ENCODE assay signal across 1 cellular context in the genomic region with DNA sequence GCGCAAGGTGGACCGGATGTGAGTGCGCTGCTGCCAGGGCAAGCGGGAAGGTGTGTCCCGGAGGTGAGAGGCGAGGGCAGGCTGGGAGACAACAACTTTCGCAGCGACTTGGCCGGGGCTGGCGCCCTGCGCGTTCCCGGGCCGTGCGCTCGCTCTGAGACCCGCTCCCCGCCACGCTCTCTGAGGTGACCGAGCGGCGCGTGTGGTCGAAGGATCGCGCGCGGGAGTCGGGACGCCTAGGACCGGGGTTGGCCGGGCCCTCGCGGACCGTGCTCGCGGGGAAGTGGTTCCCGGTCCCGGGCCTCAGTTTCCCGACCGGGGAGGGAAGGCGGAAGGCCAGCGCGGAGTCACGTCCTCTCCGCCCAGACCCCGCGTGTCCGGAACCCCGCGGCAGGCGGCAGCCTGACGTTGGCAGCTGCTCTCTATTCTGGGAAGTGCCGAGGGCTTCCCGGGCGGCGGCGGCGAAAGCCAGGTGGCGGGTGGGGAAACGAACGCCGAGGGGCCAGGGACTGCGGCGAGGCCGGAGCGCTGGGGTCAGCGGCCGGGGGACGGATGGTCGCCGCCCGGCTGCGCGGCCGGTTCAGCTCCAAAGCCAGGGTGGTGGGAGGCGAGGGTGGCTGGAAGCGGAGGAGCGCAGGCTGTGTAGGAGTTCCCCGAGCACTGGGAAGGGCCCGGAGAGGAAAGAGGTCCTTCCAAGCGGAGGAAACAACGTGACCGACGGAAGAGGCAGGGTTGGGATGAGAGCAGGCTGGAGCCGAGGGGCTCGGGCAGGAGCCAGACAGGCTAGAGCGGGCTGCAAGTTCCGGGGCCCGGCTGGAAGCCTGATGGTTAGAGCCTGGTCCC.
TF ChIP-seq lines count a peak whose summit lies in the region.

No MANE protein-coding gene starts in this region.

TF ChIP-seq in K562, 482 proteins besides CTCF, POLR2A, EP300 and RAD21 (continued from another document and continues in another):
- TF ChIP-seq, protein P1, sequence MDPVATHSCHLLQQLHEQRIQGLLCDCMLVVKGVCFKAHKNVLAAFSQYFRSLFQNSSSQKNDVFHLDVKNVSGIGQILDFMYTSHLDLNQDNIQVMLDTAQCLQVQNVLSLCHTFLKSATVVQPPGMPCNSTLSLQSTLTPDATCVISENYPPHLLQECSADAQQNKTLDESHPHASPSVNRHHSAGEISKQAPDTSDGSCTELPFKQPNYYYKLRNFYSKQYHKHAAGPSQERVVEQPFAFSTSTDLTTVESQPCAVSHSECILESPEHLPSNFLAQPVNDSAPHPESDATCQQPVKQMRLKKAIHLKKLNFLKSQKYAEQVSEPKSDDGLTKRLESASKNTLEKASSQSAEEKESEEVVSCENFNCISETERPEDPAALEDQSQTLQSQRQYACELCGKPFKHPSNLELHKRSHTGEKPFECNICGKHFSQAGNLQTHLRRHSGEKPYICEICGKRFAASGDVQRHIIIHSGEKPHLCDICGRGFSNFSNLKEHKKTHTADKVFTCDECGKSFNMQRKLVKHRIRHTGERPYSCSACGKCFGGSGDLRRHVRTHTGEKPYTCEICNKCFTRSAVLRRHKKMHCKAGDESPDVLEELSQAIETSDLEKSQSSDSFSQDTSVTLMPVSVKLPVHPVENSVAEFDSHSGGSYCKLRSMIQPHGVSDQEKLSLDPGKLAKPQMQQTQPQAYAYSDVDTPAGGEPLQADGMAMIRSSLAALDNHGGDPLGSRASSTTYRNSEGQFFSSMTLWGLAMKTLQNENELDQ (CRISPR knock-in tag; IDR thresholded peaks at IDR 0.05; ENCODE audit: borderline replicate concordance) = no peak
- TF ChIP-seq HMGXB4 (CRISPR knock-in tag; IDR thresholded peaks at IDR 0.05) (0 out of 2 replicates have a peak, but pooled peaks have one; percentile 38), SMAD1 (IDR thresholded peaks at IDR 0.05; ENCODE audit: low read depth, low read length, partially characterized antibody) (no peak), HDAC1 (IDR thresholded peaks at IDR 0.05) (peak in 1 of 2 experiments; percentile 48; a peak in 1 of 4 replicates), SUPT5H (IDR thresholded peaks at IDR 0.05) (no peak), ZNF174 (CRISPR knock-in tag; IDR thresholded peaks at IDR 0.05) (no peak), DIDO1 (tag; IDR thresholded peaks at IDR 0.05; ENCODE audit: low read depth) (no peak), GTF2B (IDR thresholded peaks at IDR 0.05; ENCODE audit: extremely low read depth, insufficient read length) (no peak), ZNF212 (CRISPR knock-in tag; IDR thresholded peaks at IDR 0.05) (no peak), ILF3 (IDR thresholded peaks at IDR 0.05; ENCODE audit: borderline replicate concordance) (no peak), MTA1 (IDR thresholded peaks at IDR 0.05; ENCODE audit: borderline replicate concordance) (no peak), POLR3A (IDR thresholded peaks at IDR 0.05; ENCODE audit: borderline replicate concordance, extremely low read depth, insufficient read depth, insufficient read length) (no peak), ZNF140 (CRISPR knock-in tag; IDR thresholded peaks at IDR 0.05) (no peak), GTF2E2 (tag; IDR thresholded peaks at IDR 0.05) (no peak), HIVEP1 (CRISPR knock-in tag; IDR thresholded peaks at IDR 0.05) (no peak), SRSF3 (IDR thresholded peaks at IDR 0.05; ENCODE audit: insufficient read depth, low read length) (no peak), U2AF1 (optimal IDR thresholded peaks at IDR 0.05; ENCODE audit: low read depth, low read length) (peak; percentile 63), CLOCK (CRISPR knock-in tag; IDR thresholded peaks at IDR 0.05; ENCODE audit: borderline replicate concordance) (no peak), THRAP3 (IDR thresholded peaks at IDR 0.05; ENCODE audit: borderline replicate concordance) (no peak), SLC30A9 (CRISPR knock-in tag; IDR thresholded peaks at IDR 0.05) (no peak), ZNF764 (CRISPR knock-in tag; IDR thresholded peaks at IDR 0.05; ENCODE audit: low read depth) (no peak)
- TF ChIP-seq, protein P2, sequence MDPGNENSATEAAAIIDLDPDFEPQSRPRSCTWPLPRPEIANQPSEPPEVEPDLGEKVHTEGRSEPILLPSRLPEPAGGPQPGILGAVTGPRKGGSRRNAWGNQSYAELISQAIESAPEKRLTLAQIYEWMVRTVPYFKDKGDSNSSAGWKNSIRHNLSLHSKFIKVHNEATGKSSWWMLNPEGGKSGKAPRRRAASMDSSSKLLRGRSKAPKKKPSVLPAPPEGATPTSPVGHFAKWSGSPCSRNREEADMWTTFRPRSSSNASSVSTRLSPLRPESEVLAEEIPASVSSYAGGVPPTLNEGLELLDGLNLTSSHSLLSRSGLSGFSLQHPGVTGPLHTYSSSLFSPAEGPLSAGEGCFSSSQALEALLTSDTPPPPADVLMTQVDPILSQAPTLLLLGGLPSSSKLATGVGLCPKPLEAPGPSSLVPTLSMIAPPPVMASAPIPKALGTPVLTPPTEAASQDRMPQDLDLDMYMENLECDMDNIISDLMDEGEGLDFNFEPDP (CRISPR knock-in tag; IDR thresholded peaks at IDR 0.05) = no peak; the same call in 1 of the 2 replicates
- TF ChIP-seq, protein P3, sequence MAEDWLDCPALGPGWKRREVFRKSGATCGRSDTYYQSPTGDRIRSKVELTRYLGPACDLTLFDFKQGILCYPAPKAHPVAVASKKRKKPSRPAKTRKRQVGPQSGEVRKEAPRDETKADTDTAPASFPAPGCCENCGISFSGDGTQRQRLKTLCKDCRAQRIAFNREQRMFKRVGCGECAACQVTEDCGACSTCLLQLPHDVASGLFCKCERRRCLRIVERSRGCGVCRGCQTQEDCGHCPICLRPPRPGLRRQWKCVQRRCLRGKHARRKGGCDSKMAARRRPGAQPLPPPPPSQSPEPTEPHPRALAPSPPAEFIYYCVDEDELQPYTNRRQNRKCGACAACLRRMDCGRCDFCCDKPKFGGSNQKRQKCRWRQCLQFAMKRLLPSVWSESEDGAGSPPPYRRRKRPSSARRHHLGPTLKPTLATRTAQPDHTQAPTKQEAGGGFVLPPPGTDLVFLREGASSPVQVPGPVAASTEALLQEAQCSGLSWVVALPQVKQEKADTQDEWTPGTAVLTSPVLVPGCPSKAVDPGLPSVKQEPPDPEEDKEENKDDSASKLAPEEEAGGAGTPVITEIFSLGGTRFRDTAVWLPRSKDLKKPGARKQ (CRISPR knock-in tag; IDR thresholded peaks at IDR 0.05) = no peak
- TF ChIP-seq, protein P4, sequence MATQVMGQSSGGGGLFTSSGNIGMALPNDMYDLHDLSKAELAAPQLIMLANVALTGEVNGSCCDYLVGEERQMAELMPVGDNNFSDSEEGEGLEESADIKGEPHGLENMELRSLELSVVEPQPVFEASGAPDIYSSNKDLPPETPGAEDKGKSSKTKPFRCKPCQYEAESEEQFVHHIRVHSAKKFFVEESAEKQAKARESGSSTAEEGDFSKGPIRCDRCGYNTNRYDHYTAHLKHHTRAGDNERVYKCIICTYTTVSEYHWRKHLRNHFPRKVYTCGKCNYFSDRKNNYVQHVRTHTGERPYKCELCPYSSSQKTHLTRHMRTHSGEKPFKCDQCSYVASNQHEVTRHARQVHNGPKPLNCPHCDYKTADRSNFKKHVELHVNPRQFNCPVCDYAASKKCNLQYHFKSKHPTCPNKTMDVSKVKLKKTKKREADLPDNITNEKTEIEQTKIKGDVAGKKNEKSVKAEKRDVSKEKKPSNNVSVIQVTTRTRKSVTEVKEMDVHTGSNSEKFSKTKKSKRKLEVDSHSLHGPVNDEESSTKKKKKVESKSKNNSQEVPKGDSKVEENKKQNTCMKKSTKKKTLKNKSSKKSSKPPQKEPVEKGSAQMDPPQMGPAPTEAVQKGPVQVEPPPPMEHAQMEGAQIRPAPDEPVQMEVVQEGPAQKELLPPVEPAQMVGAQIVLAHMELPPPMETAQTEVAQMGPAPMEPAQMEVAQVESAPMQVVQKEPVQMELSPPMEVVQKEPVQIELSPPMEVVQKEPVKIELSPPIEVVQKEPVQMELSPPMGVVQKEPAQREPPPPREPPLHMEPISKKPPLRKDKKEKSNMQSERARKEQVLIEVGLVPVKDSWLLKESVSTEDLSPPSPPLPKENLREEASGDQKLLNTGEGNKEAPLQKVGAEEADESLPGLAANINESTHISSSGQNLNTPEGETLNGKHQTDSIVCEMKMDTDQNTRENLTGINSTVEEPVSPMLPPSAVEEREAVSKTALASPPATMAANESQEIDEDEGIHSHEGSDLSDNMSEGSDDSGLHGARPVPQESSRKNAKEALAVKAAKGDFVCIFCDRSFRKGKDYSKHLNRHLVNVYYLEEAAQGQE (CRISPR knock-in tag; IDR thresholded peaks at IDR 0.05; ENCODE audit: low read depth) = no peak; the same call in 1 of the 2 replicates
- TF ChIP-seq, protein P5, sequence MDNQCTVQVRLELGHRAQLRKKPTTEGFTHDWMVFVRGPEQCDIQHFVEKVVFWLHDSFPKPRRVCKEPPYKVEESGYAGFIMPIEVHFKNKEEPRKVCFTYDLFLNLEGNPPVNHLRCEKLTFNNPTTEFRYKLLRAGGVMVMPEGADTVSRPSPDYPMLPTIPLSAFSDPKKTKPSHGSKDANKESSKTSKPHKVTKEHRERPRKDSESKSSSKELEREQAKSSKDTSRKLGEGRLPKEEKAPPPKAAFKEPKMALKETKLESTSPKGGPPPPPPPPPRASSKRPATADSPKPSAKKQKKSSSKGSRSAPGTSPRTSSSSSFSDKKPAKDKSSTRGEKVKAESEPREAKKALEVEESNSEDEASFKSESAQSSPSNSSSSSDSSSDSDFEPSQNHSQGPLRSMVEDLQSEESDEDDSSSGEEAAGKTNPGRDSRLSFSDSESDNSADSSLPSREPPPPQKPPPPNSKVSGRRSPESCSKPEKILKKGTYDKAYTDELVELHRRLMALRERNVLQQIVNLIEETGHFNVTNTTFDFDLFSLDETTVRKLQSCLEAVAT (IDR thresholded peaks at IDR 0.05) = no peak
- TF ChIP-seq, protein P6, sequence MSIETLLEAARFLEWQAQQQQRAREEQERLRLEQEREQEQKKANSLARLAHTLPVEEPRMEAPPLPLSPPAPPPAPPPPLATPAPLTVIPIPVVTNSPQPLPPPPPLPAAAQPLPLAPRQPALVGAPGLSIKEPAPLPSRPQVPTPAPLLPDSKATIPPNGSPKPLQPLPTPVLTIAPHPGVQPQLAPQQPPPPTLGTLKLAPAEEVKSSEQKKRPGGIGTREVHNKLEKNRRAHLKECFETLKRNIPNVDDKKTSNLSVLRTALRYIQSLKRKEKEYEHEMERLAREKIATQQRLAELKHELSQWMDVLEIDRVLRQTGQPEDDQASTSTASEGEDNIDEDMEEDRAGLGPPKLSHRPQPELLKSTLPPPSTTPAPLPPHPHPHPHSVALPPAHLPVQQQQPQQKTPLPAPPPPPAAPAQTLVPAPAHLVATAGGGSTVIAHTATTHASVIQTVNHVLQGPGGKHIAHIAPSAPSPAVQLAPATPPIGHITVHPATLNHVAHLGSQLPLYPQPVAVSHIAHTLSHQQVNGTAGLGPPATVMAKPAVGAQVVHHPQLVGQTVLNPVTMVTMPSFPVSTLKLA (conservative IDR thresholded peaks at IDR 0.05) = no peak
- TF ChIP-seq, protein P7, sequence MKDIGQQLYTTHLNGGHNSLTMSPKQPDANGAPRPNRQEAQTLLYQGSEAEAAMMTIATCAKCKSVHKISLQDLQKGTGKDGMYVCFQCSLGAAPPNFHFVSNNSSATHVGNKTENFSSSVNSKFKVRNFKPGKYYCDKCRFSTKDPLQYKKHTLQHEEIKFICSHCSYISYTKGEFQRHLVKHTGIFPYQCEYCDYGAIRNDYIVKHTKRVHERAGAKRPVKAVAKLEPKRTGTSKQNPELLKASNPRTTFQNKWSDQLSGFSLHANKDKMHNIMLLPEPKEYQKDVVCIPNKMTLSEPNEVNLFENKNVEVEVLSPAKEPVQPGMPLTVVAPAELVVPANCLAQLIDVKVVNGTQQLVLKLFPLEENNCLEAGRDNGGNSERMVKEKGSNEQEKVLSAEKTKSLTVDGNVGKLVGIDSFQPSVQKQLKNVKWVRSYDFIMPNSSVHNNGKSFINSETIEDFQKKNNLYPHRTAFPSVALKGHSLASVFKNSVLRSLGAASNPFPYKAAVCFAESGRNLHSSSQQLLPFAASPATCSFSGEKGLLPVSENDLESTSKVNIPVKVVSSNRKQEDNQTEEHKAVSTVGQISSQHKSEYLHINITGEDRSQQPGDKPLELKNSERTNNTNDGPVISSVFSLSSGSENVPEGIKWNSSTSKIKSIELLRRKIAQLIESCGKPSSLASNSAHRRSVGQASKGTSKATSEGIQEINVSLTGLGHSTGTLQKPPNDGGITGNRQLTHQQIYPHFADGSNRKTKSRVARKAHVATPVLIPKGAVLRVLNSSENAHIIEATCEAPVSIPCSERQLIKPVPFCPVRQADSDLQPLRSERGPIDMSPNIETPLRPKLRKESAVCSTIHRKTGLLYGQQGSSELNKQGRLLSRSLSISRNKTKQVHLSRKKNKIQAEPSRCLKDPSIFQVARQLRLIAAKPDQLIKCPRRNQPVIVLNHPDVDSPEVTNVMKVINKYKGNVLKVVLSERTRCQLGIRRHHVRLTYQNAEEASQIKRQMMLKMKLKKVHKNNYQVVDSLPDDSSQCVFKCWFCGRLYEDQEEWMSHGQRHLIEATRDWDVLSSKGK (CRISPR knock-in tag; IDR thresholded peaks at IDR 0.05) = no peak
